Comparison of ENCODE assay signal across 1 cellular context in the genomic region with DNA sequence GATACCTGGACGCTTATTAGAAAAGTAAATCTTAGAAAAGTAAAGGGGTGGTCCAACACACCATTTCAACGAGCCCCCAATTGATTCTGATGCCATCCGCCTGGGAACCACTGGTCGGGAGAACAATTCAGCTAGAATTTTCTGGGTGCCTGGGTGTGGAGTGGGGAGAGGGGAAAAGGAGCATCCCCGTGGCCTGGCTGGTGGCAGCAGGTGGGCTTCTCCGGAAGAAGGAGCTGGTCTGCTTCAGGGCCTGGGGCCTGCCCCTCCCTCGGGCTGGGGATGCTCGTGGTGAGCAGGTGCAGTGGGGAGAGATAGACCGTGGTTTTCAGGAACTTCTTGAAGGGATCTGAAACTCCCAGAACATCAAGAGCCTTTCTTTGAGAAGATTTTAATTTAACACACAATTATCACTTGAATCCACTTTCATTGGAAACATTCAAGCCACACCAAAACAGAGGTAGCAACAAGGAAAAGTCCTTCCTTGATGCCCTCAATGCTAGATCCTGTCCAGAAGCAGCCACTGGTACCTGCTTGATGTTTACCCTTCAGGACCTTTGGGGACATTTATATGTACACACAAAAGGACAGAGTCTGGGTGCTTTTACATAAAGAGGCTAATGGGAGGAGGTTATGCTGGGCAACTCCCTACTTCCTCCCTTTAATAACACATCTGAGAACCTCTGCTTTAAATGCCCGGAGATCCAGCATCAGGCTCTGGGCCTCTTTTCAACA.
TF ChIP-seq lines count a peak whose summit lies in the region.

No MANE protein-coding gene starts in this region.

TF ChIP-seq in HEK293, 187 proteins besides CTCF, POLR2A, EP300 and RAD21 (continued from another document):
- TF ChIP-seq, protein P1, sequence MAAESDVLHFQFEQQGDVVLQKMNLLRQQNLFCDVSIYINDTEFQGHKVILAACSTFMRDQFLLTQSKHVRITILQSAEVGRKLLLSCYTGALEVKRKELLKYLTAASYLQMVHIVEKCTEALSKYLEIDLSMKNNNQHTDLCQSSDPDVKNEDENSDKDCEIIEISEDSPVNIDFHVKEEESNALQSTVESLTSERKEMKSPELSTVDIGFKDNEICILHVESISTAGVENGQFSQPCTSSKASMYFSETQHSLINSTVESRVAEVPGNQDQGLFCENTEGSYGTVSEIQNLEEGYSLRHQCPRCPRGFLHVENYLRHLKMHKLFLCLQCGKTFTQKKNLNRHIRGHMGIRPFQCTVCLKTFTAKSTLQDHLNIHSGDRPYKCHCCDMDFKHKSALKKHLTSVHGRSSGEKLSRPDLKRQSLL (tag by site-specific recombination; IDR thresholded peaks at IDR 0.05), result no peak
- TF ChIP-seq ZNF311 (tag by site-specific recombination; IDR thresholded peaks at IDR 0.05; ENCODE audit: borderline replicate concordance) (no peak), SCRT1 (tag by site-specific recombination; IDR thresholded peaks at IDR 0.05; ENCODE audit: borderline replicate concordance) (no peak)
TF ChIP-seq in HEK293: peak in this region for 1.
